ENCODE assay signal across 1 cellular context in genomic region chr12:69345077-69345476, GRCh38.
TF ChIP-seq lines count a peak whose summit lies in the region.

No MANE protein-coding gene starts in this region.

TF ChIP-seq in HepG2, 621 proteins besides CTCF, POLR2A, EP300 and RAD21:
- no peak for TF ChIP-seq PLRG1 (conservative IDR thresholded peaks at IDR 0.05)
- TF ChIP-seq ZNF121 (CRISPR knock-in tag; IDR thresholded peaks at IDR 0.05) = peak; percentile 89
